21 cellular contexts compared by ENCODE assay signal in the genomic region with DNA sequence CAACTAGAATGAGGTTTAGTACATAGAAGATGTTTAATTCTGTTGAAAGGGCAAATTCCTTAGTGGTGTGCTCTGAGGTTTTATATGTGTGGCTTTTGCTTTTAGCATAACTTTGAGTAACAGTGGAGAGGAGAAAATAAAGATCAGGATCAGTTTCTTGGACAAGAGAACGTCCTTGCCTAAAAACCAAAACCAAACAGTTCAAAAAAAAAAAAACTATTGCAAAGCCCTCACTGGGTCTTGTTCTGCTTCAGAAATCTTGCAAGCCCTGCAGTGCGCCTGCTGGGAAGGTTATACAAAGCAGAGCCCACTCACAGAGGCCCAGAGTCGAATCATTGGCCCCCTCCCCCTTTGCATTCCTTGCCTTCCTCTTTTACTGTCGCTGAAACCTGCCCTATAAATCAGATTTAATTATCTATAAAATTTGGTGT.
A peak's percentile ranks its signal among the peaks of the same experiment; 100 is the strongest.
DNase-seq lines count a peak whose midpoint lies in the region; TF ChIP-seq lines count a peak whose summit lies in the region.
"Had no signal": no experiment of that assay in that cellular context is flagged by ENCODE, and none has a peak within 500 bp of the region (broad histone marks: within the 10 kb centered on the region; RNA-seq: fewer than 3 reads in every experiment).

No MANE protein-coding gene starts in this region.

- no peak overlapping the region for H3K4me3 ChIP-seq in fibroblast of mammary gland (ENCODE audit: control insufficient read depth, low read depth, low read length)
- no peak overlapping the region for H3K4me3 ChIP-seq in transverse colon
- H3K4me3 ChIP-seq: BLaER1, lung, skin epidermis, thoracic aorta had no signal

- no peaks in the 10 kb centered on the region for H3K27me3 ChIP-seq in transverse colon
- H3K27me3 ChIP-seq: BLaER1 had no signal

- no peaks in the 10 kb centered on the region for H3K9me3 ChIP-seq in transverse colon
- H3K9me3 ChIP-seq: BLaER1, thoracic aorta had no signal

- no peaks in the 10 kb centered on the region for H3K36me3 ChIP-seq in transverse colon
- H3K36me3 ChIP-seq: BLaER1, thoracic aorta had no signal

- H3K36me3 Mint-ChIP-seq in nephron progenitor cell (ENCODE audit: low read depth) (no peaks in the 10 kb centered on the region), CD14-positive monocyte (no peaks in the 10 kb centered on the region)
- H3K36me3 Mint-ChIP-seq: activated CD4-positive, alpha-beta memory T cell treated with anti-CD3 and anti-CD28 coated beads for 36 hours; activated naive CD8-positive, alpha-beta T cell treated with anti-CD3 and anti-CD28 coated beads for 36 hours had no signal

- peak overlapping the region; percentile 21; the same call in 1 of the 2 replicates for H3K27ac ChIP-seq in VCaP
- H3K27ac ChIP-seq in transverse colon: peak overlapping the region; percentile 51 to 76 (median 64)
- H3K27ac ChIP-seq: BLaER1, thoracic aorta had no signal

- intact Hi-C loops in transverse colon (cut with DNase I; ENCODE audit: low total_unique reads): no loop called here
- intact Hi-C loops in CD14-positive monocyte (cut with micrococcal nuclease): no loop called here

- TF ChIP-seq EP300 in transverse colon (IDR thresholded peaks at IDR 0.05; ENCODE audit: low read depth): no peak

- H3K27me3 Mint-ChIP-seq in nephron progenitor cell (ENCODE audit: low read depth, poor library complexity) (peaks cover 6% of the 10 kb centered on the region), CD14-positive monocyte (ENCODE audit: low read depth in 3 of 3) (no peaks in the 10 kb centered on the region)
- H3K27me3 Mint-ChIP-seq: activated CD4-positive, alpha-beta memory T cell treated with anti-CD3 and anti-CD28 coated beads for 36 hours; activated naive CD8-positive, alpha-beta T cell treated with anti-CD3 and anti-CD28 coated beads for 36 hours had no signal

- in situ Hi-C loops in transverse colon (cut with MboI; ENCODE audit: low pct_ligation_motif_present in 1 of 4, low pct_unique_long_range_greater_than_20kb in 1 of 4, low sequenced_read_pairs in 3 of 4): no loop called here

- H3K27ac Mint-ChIP-seq in nephron progenitor cell (peak overlapping the region; percentile 89), CD14-positive monocyte (no peak overlapping the region)
- H3K27ac Mint-ChIP-seq: activated CD4-positive, alpha-beta memory T cell treated with anti-CD3 and anti-CD28 coated beads for 36 hours; activated naive CD8-positive, alpha-beta T cell treated with anti-CD3 and anti-CD28 coated beads for 36 hours; activated T-cell treated with anti-CD3 and anti-CD28 coated beads, Interleukin-2, amount 50 U/mL, for 72 hours had no signal

- no peak for TF ChIP-seq POLR2A in transverse colon (IDR thresholded peaks at IDR 0.05)

- WGBS in transverse colon (ENCODE audit: low coverage in 1 of 2), 2 donors: 23 to 32% methylated on average over 4 of the region's 4 CpGs

- TF ChIP-seq CTCF in VCaP (conservative IDR thresholded peaks at IDR 0.05): no peak
- no peak for TF ChIP-seq CTCF in fibroblast of mammary gland (conservative IDR thresholded peaks at IDR 0.05; ENCODE audit: control insufficient read depth, insufficient read depth, low read depth, low read length)
- TF ChIP-seq CTCF in nephron progenitor cell (IDR thresholded peaks at IDR 0.05): no peak
- TF ChIP-seq CTCF in transverse colon (IDR thresholded peaks at IDR 0.05): no peak
- TF ChIP-seq CTCF in CD14-positive monocyte (IDR thresholded peaks at IDR 0.05): no peak

- DNase-seq in fibroblast of mammary gland (ENCODE audit: low read depth) (peak; percentile 33), nephron progenitor cell (peak; percentile 50), transverse colon (no peak), AG08396 (ENCODE audit: low spot score) (no peak), CD14-positive monocyte (ENCODE audit: low spot score) (no peak), NCI-H187 treated with DMSO at 0.1 percent for 48 hours (lab: John Stamatoyannopoulos, UW) (no peak), OCI-M1 (lab: John Stamatoyannopoulos, UW) (no peak)
- DNase-seq: activated CD4-positive, alpha-beta memory T cell treated with anti-CD3 and anti-CD28 coated beads for 36 hours; activated naive CD8-positive, alpha-beta T cell treated with anti-CD3 and anti-CD28 coated beads for 36 hours; activated T-cell treated with anti-CD3 and anti-CD28 coated beads, Interleukin-2, amount 50 U/mL, for 72 hours; DMS 273 treated with DMSO at 0.1 percent for 48 hours; effector CD8-positive, alpha-beta T cell; HCEC 1CT; NCI-H187; NCI-H82; RPMI8226 had no signal

- peaks cover 78% of the 10 kb centered on the region for H3K4me1 Mint-ChIP-seq in nephron progenitor cell
- no peaks in the 10 kb centered on the region for H3K4me1 Mint-ChIP-seq in CD14-positive monocyte
- H3K4me1 Mint-ChIP-seq: activated naive CD8-positive, alpha-beta T cell treated with anti-CD3 and anti-CD28 coated beads for 36 hours had no signal

- H3K4me3 Mint-ChIP-seq in nephron progenitor cell (peak overlapping the region; percentile 8), CD14-positive monocyte (no peak overlapping the region)
- H3K4me3 Mint-ChIP-seq: activated CD4-positive, alpha-beta memory T cell treated with anti-CD3 and anti-CD28 coated beads for 36 hours; activated naive CD8-positive, alpha-beta T cell treated with anti-CD3 and anti-CD28 coated beads for 36 hours; activated T-cell treated with anti-CD3 and anti-CD28 coated beads, Interleukin-2, amount 50 U/mL, for 72 hours had no signal

- H3K9me3 Mint-ChIP-seq in nephron progenitor cell (no peaks in the 10 kb centered on the region), CD14-positive monocyte (peaks cover 0 to 6% (median 2%) of the 10 kb centered on the region in 7 donors)
- H3K9me3 Mint-ChIP-seq: activated CD4-positive, alpha-beta memory T cell treated with anti-CD3 and anti-CD28 coated beads for 36 hours; activated naive CD8-positive, alpha-beta T cell treated with anti-CD3 and anti-CD28 coated beads for 36 hours; activated T-cell treated with anti-CD3 and anti-CD28 coated beads, Interleukin-2, amount 50 U/mL, for 72 hours had no signal

- peaks cover 0 to 3% (median 0%) of the 10 kb centered on the region in 4 donors for H3K4me1 ChIP-seq in transverse colon
- H3K4me1 ChIP-seq: BLaER1 had no signal

Comparison
In these comparisons a context has a peak if more than half of its experiments do, and no peak if none do; other contexts are left out.
1. DNase-seq: peak in fibroblast of mammary gland (single experiment) and nephron progenitor cell (single experiment); none in transverse colon (single experiment), AG08396 (single experiment), CD14-positive monocyte (single experiment), NCI-H187 treated with DMSO at 0.1 percent for 48 hours (single experiment) and OCI-M1 (single experiment).